ENCODE assay signal across 26 cellular contexts in the genomic region with DNA sequence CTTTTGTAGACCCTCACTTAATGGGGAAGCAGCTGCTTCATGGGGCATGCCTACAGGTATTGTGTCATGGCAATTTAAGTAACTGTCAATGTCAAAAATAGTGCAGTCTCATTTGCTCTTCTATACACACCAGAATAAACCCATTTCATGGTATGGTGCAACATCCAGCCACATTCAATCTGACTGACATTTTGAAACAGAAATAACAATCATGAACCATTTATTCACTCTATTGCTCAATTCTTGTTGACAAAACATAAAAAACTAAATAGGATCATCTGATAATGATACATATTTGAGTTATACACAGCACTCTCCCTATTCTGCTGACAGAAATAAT.
"Had no signal": no experiment of that assay in that cellular context is flagged by ENCODE, and none has a peak within 500 bp of the region (broad histone marks: within the 10 kb centered on the region; RNA-seq: fewer than 3 reads in every experiment).

No MANE protein-coding gene starts in this region.

- DNase-seq: dermis blood vessel endothelial cell; effector memory CD8-positive, alpha-beta T cell; esophagus squamous epithelium; foreskin melanocyte; glutamatergic neuron; heart right ventricle; hippocampal formation; left cardiac atrium; left lung; mesenchymal stem cell; mucosa of descending colon; naive B cell; stimulated activated CD4-positive, alpha-beta T cell treated with anti-CD3 and anti-CD28 coated beads, Interleukin-12 subunit alpha, Interleukin-12 subunit beta, amount 100 ng/mL, for 4 hours; stimulated activated CD4-positive, alpha-beta T cell treated with anti-CD3 and anti-CD28 coated beads, Interleukin-1b, Interleukin-23, amount 100 ng/mL, for 48 hours; stimulated activated CD4-positive, alpha-beta T cell treated with anti-CD3 and anti-CD28 coated beads, Interleukin-4, amount 100 ng/mL, for 1 hour; stimulated activated CD8-positive, alpha-beta memory T cell treated with anti-CD3 and anti-CD28 coated beads, Interleukin-4, amount 100 ng/mL, for 48 hours; stimulated activated naive CD4-positive, alpha-beta T cell; stomach; upper lobe of left lung had no signal

- H3K27me3 ChIP-seq: esophagus squamous epithelium, heart right ventricle, left lung, neutrophil, right atrium auricular region, stomach, tibial nerve, upper lobe of left lung had no signal

- H3K4me3 ChIP-seq: coronary artery, esophagus squamous epithelium, heart right ventricle, left lung, mucosa of descending colon, prostate gland, right atrium auricular region, smooth muscle cell, stomach, thoracic aorta, tibial nerve, upper lobe of left lung had no signal

- H3K27ac ChIP-seq: coronary artery, esophagus squamous epithelium, heart right ventricle, left lung, neutrophil, prostate gland, right atrium auricular region, stomach, thoracic aorta, tibial nerve, upper lobe of left lung had no signal
